7 cellular contexts compared by ENCODE assay signal in the genomic region with DNA sequence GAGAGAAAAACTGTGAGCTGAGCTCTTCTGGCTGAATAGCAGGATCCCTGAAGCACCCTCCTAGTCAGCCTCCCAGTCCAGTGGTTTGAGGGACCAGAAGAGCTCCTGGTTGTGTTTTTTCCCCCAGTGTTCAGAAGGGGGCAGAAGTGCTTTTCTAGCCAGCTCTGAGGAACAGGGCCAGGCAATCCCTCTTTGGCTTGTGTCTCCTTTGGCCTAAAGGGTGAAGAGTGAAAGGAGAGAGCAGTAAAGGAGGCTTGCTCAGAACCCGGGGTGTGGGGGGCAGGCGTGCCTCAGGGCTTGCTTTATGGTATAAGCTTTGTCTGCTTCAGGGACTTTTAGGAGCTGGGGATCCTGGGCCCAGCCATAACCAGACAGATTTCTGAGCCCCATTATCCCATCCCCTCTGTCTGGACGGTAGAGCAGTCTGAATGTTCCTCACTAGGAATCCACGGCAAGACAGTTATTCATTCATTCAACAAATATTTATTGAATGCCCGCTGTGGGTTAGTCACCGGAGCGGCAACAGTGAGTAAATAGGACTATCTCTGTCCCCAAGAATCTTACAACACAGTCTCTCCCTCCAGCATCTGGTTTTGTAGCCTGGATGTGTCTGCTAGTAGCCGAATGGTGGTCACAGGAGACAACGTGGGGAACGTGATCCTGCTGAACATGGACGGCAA. TPM values are rescaled to one million over a fixed set of nuclear protein-coding genes. Genes with fewer than 3 reads are reported as not detected.
DNase-seq lines count a peak whose midpoint lies in the region; ATAC-seq, FAIRE-seq and TF ChIP-seq lines count a peak whose summit lies in the region.
"Had no signal": no experiment of that assay in that cellular context is flagged by ENCODE, and none has a peak within 500 bp of the region (broad histone marks: within the 10 kb centered on the region; RNA-seq: fewer than 3 reads in every experiment).

No MANE protein-coding gene starts in this region.

- H3K9ac ChIP-seq in OCI-LY1 (ENCODE audit: low read length) = no peak overlapping the region
- no peak overlapping the region for H3K9ac ChIP-seq in fibroblast of lung (ENCODE audit: insufficient read depth, low read length)

- no peak overlapping the region for H3K4me2 ChIP-seq in OCI-LY1 (ENCODE audit: low read length)
- H3K4me2 ChIP-seq in fibroblast of lung (ENCODE audit: extremely low read depth, insufficient read depth, low read length) = peak overlapping the region; percentile 3

- DNase-seq in Caco-2 = peak in 1 of 2 experiments; percentile 49
- DNase-seq in fibroblast of lung (ENCODE audit: low read depth in 2 of 2) = peak; percentile 73 to 77
- peak; percentile 44 for DNase-seq in urothelium cell line (ENCODE audit: low spot score)

- H3K27me3 Mint-ChIP-seq in Caco-2 (ENCODE audit: insufficient read depth, unreplicated experiment) = no peaks in the 10 kb centered on the region
- H3K27me3 Mint-ChIP-seq: IgD-negative memory B cell had no signal

- peaks cover 12% of the 10 kb centered on the region for H3K4me1 Mint-ChIP-seq in Caco-2 (ENCODE audit: low read depth, unreplicated experiment)

- no TSS peak for BruUV-seq in Caco-2 (replicated peaks; lab: Mats Ljungman, UMichigan)

- H3K36me3 Mint-ChIP-seq in Caco-2 (ENCODE audit: insufficient read depth, unreplicated experiment) = peaks cover 33% of the 10 kb centered on the region

- ATAC-seq in GM21737 (IDR thresholded peaks at IDR 0.05; ENCODE audit: unreplicated experiment) (no peak), HG03521 (IDR thresholded peaks at IDR 0.05; ENCODE audit: unreplicated experiment) (no peak)

- no peaks in the 10 kb centered on the region for H3K9me2 ChIP-seq in OCI-LY1 (ENCODE audit: low read depth, low read length)

- H4K20me1 ChIP-seq in OCI-LY1 (ENCODE audit: insufficient read depth, low read length) = no peaks in the 10 kb centered on the region
- no peaks in the 10 kb centered on the region for H4K20me1 ChIP-seq in fibroblast of lung (ENCODE audit: control insufficient read depth, extremely low read depth, insufficient read depth, low read length)

- peak overlapping the region; percentile 47 for H3K27ac Mint-ChIP-seq in Caco-2 (ENCODE audit: unreplicated experiment)

- H3K27ac ChIP-seq in OCI-LY1 (ENCODE audit: low read depth, low read length, poor library complexity, severe bottlenecking) (no peak overlapping the region), fibroblast of lung (ENCODE audit: insufficient read depth, low read length) (peak overlapping the region; percentile 36)

- FAIRE-seq in urothelium cell line (lab: Jason Lieb, UNC) = no peak

- H3K9me3 ChIP-seq in Caco-2 = no peaks in the 10 kb centered on the region
- no peaks in the 10 kb centered on the region for H3K9me3 ChIP-seq in OCI-LY1 (ENCODE audit: low read length)
- H3K9me3 ChIP-seq in fibroblast of lung (ENCODE audit: control insufficient read depth, insufficient read depth, low read depth, low read length) = no peaks in the 10 kb centered on the region

- H3K36me3 ChIP-seq in Caco-2 (ENCODE audit: control insufficient read depth, insufficient read depth, low read length) (peaks cover 1% of the 10 kb centered on the region; the same call in 1 of the 2 replicates), OCI-LY1 (ENCODE audit: insufficient read depth, low read length) (peaks cover 48% of the 10 kb centered on the region), fibroblast of lung (ENCODE audit: control insufficient read depth, insufficient read depth, low read length) (peaks cover 17% of the 10 kb centered on the region)

- H3K4me3 ChIP-seq in Caco-2 (ENCODE audit: low read depth, low read length) = no peak overlapping the region
- no peak overlapping the region for H3K4me3 ChIP-seq in OCI-LY1 (ENCODE audit: low read depth, low read length, poor library complexity, severe bottlenecking)
- H3K4me3 ChIP-seq in fibroblast of lung (replicated peaks in 1 of 4; ENCODE audit: control extremely low read depth in 1 of 4, insufficient read depth in 1 of 4, low read depth in 3 of 4, low read length in 4 of 4) = no peak overlapping the region

- no peaks in the 10 kb centered on the region for H3F3A ChIP-seq in OCI-LY1 (ENCODE audit: insufficient read depth, low read length)

- POLR2A ChIA-PET in Caco-2 (lab: Charles Lee) = interaction anchor here (0.6 to 2.9 kb wide), 4 partner anchors 19 to 49 kb away, joined by 7 to 18 read pairs (median 9); a partner anchor contains a TSS

- H2AFZ ChIP-seq in OCI-LY1 (ENCODE audit: low read length) (no peak overlapping the region), fibroblast of lung (ENCODE audit: low read length) (peak overlapping the region; percentile 66)

- H3K27me3 ChIP-seq in Caco-2 (replicated peaks; ENCODE audit: control insufficient read depth, insufficient read depth, low read length) = no peaks in the 10 kb centered on the region
- H3K27me3 ChIP-seq in OCI-LY1 (ENCODE audit: insufficient read depth, low read length) = no peaks in the 10 kb centered on the region
- H3K27me3 ChIP-seq in fibroblast of lung (ENCODE audit: control insufficient read depth, insufficient read depth, low read length) = no peaks in the 10 kb centered on the region

- H3K9me3 Mint-ChIP-seq in Caco-2 (ENCODE audit: unreplicated experiment) = no peaks in the 10 kb centered on the region
- H3K9me3 Mint-ChIP-seq: IgD-negative memory B cell had no signal

- no peak overlapping the region for H3K4me3 Mint-ChIP-seq in Caco-2 (ENCODE audit: unreplicated experiment)
- H3K4me3 Mint-ChIP-seq: IgD-negative memory B cell had no signal

- CTCF ChIA-PET in Caco-2 (lab: Charles Lee) = interaction anchor here (0.7 to 2.5 kb wide), 13 partner anchors 13 to 178 kb away, joined by 3 to 28 read pairs (median 5); a partner anchor contains a TSS

- intact Hi-C loops in Caco-2 (cut with micrococcal nuclease; ENCODE audit: unreplicated experiment) = loop anchor here (5.0 kb wide), 1 partner anchor 57 kb away; a partner anchor contains a TSS

- H3K79me2 ChIP-seq in OCI-LY1 (ENCODE audit: insufficient read depth, low read length) = no peaks in the 10 kb centered on the region
- no peaks in the 10 kb centered on the region for H3K79me2 ChIP-seq in fibroblast of lung (ENCODE audit: control insufficient read depth, insufficient read depth, low read length)

- TF ChIP-seq CTCF in Caco-2 (IDR thresholded peaks at IDR 0.05; ENCODE audit: insufficient read depth in 1 of 2, low read depth in 1 of 2, low read length in 1 of 2, severe bottlenecking in 1 of 2, unreplicated experiment in 1 of 2) (peak; percentile 22 to 50), OCI-LY1 (IDR thresholded peaks at IDR 0.05; ENCODE audit: low read length) (peak; percentile 26; the same call in 1 of the 2 replicates), fibroblast of lung (conservative IDR thresholded peaks at IDR 0.05 in 1 of 2, IDR thresholded peaks at IDR 0.05 in 1 of 2; ENCODE audit: low read depth in 1 of 2, low read length in 2 of 2) (peak; percentile 49 to 68)

- H3K4me1 ChIP-seq in Caco-2 = peaks cover 19% of the 10 kb centered on the region
- peaks cover 5% of the 10 kb centered on the region for H3K4me1 ChIP-seq in OCI-LY1 (ENCODE audit: insufficient read depth, low read length, severe bottlenecking)
- peaks cover 9% of the 10 kb centered on the region for H3K4me1 ChIP-seq in fibroblast of lung (ENCODE audit: control insufficient read depth, extremely low read depth, insufficient read depth, low read length)

RNA-seq across cellular contexts. Expression of a gene that starts 14.5 kb away (rescaled TPM):
- total RNA-seq in Caco-2 (2022) (44.7 and 48.2 TPM in 2 replicates), fibroblast of lung (16.2 and 23.9 TPM in 2 replicates)
- 18.9 and 25.6 TPM in 2 replicates for polyA plus RNA-seq in fibroblast of lung
- polyA plus RNA-seq in fibroblast of lung (2012) = 26.8 and 33.2 TPM in 2 replicates
- 87.1 and 94.1 TPM in 2 replicates for polyA minus RNA-seq in fibroblast of lung (ENCODE audit: low replicate concordance)

RNA-seq across cellular contexts. Expression of a gene that starts 19.4 kb away (rescaled TPM):
- total RNA-seq in Caco-2 (2022) = 42.2 and 43.7 TPM in 2 replicates
- 53.4 and 70.0 TPM in 2 replicates for total RNA-seq in fibroblast of lung
- 21.2 and 45.4 TPM in 2 replicates for polyA plus RNA-seq in fibroblast of lung
- polyA plus RNA-seq in fibroblast of lung (2012) = 20.2 and 43.1 TPM in 2 replicates
- 8.8 and 32.4 TPM in 2 replicates for polyA minus RNA-seq in fibroblast of lung (ENCODE audit: low replicate concordance)

RNA-seq across cellular contexts. Expression of a gene that starts 23.7 kb away (rescaled TPM):
- total RNA-seq in Caco-2 (2022) (40.8 and 44.8 TPM in 2 replicates), fibroblast of lung (55.5 and 56.3 TPM in 2 replicates)
- polyA plus RNA-seq in fibroblast of lung = 16.9 and 21.3 TPM in 2 replicates
- polyA plus RNA-seq in fibroblast of lung (2012) = 22.8 and 29.0 TPM in 2 replicates
- 34.5 and 95.8 TPM in 2 replicates for polyA minus RNA-seq in fibroblast of lung (ENCODE audit: low replicate concordance)

RNA-seq across cellular contexts. Expression of a gene that starts 35.8 kb away (rescaled TPM):
- total RNA-seq in Caco-2 (2022) (63.8 and 65.9 TPM in 2 replicates), fibroblast of lung (11.8 and 15.4 TPM in 2 replicates)
- 7.0 and 9.1 TPM in 2 replicates for polyA plus RNA-seq in fibroblast of lung
- polyA plus RNA-seq in fibroblast of lung (2012) = 13.4 and 14.1 TPM in 2 replicates
- 144 and 301 TPM in 2 replicates for polyA minus RNA-seq in fibroblast of lung (ENCODE audit: low replicate concordance)

RNA-seq across cellular contexts. Expression of a gene that starts 47.9 kb away (rescaled TPM):
- total RNA-seq in Caco-2 (2022) = 72.8 and 76.7 TPM in 2 replicates
- 19.8 and 20.0 TPM in 2 replicates for total RNA-seq in fibroblast of lung
- 7.0 and 10.8 TPM in 2 replicates for polyA plus RNA-seq in fibroblast of lung
- 14.2 and 18.4 TPM in 2 replicates for polyA plus RNA-seq in fibroblast of lung (2012)
- polyA minus RNA-seq in fibroblast of lung (ENCODE audit: low replicate concordance) = 6.6 and 16.7 TPM in 2 replicates
- polyA plus RNA-seq: IgD-negative memory B cell had no signal
